ENCODE assay signal across 1 cellular context in the genomic region with DNA sequence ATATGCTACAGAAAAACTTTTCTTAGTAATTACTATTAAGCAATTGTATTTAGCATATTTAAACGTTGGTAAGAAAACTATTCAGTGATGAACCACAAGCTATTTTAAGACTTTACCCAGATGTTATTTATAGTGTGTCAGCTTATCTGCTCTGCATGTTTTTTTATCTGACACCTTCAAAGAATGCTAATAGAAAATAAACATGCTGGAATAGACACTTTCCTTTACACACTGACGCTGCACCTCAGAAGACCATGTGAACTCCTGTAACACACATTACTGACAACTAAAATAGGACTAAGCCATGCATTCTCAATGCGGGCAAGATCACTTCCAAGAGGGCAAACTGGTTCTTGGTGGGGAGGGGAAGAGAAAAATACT.
TF ChIP-seq lines count a peak whose summit lies in the region.

No MANE protein-coding gene starts in this region.

TF ChIP-seq in IMR-90, 13 proteins besides CTCF, POLR2A, EP300 and RAD21 (continued from another document):
- TF ChIP-seq FOS (IDR thresholded peaks at IDR 0.05; ENCODE audit: low read depth, low read length) = no peak
- TF ChIP-seq, protein P1, sequence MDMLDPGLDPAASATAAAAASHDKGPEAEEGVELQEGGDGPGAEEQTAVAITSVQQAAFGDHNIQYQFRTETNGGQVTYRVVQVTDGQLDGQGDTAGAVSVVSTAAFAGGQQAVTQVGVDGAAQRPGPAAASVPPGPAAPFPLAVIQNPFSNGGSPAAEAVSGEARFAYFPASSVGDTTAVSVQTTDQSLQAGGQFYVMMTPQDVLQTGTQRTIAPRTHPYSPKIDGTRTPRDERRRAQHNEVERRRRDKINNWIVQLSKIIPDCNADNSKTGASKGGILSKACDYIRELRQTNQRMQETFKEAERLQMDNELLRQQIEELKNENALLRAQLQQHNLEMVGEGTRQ (IDR thresholded peaks at IDR 0.05; ENCODE audit: low read depth, low read length) = no peak
- TF ChIP-seq BHLHE40 (IDR thresholded peaks at IDR 0.05; ENCODE audit: low read depth, low read length) = peak; percentile 38; the same call in 1 of the 2 replicates
